ENCODE assay signal across 15 cellular contexts in genomic region chr18:22871809-22872525, GRCh38.
DNase-seq lines count a peak whose midpoint lies in the region; ATAC-seq and TF ChIP-seq lines count a peak whose summit lies in the region.
"Had no signal": no experiment of that assay in that cellular context is flagged by ENCODE, and none has a peak within 500 bp of the region (broad histone marks: within the 10 kb centered on the region; RNA-seq: fewer than 3 reads in every experiment).

No MANE protein-coding gene starts in this region.

- no peak for ATAC-seq in activated T-cell treated with anti-CD3 and anti-CD28 coated beads, Interleukin-2, amount 50 U/mL, for 4 hours
- ATAC-seq in heart right ventricle (no peak), GM21381 (IDR thresholded peaks at IDR 0.05; ENCODE audit: unreplicated experiment) (no peak)
- ATAC-seq: left cardiac atrium had no signal

- H3K27ac ChIP-seq in WERI-Rb-1 = no peak overlapping the region
- H3K27ac ChIP-seq in heart right ventricle = no peak overlapping the region
- H3K27ac ChIP-seq: ascending aorta, BLaER1, esophagus muscularis mucosa, ovary had no signal

- peaks cover 43% of the 10 kb centered on the region for H3K4me1 Mint-ChIP-seq in Calu3 (ENCODE audit: low read depth, unreplicated experiment)
- peaks cover 7% of the 10 kb centered on the region for H3K4me1 Mint-ChIP-seq in activated T-cell treated with anti-CD3 and anti-CD28 coated beads, Interleukin-2, amount 50 U/mL, for 4 hours (ENCODE audit: low read depth)

- no peaks in the 10 kb centered on the region for H3K36me3 Mint-ChIP-seq in Calu3 (ENCODE audit: insufficient read depth, unreplicated experiment)
- no peaks in the 10 kb centered on the region for H3K36me3 Mint-ChIP-seq in activated T-cell treated with anti-CD3 and anti-CD28 coated beads, Interleukin-2, amount 50 U/mL, for 4 hours (ENCODE audit: insufficient read depth)

- CTCF ChIA-PET in Calu3 (lab: Charles Lee) = interaction anchor here (0.9 kb wide), 1 partner anchor 106 kb away, joined by 3 read pairs; no protein-coding TSS in a partner anchor

- H3K27me3 ChIP-seq in kidney epithelial cell (ENCODE audit: control insufficient read depth, insufficient read depth, low read length) (no peaks in the 10 kb centered on the region), WERI-Rb-1 (ENCODE audit: insufficient read depth, low read depth, severe bottlenecking) (no peaks in the 10 kb centered on the region), heart right ventricle (peaks cover 0 to 8% (median 0%) of the 10 kb centered on the region in 7 donors)
- H3K27me3 ChIP-seq: ascending aorta, BLaER1, esophagus muscularis mucosa, ovary had no signal

- H3K4me3 Mint-ChIP-seq in Calu3 (ENCODE audit: low read depth, unreplicated experiment) = peak overlapping the region; percentile 55
- H3K4me3 Mint-ChIP-seq in activated T-cell treated with anti-CD3 and anti-CD28 coated beads, Interleukin-2, amount 50 U/mL, for 4 hours = no peak overlapping the region

- H3K36me3 ChIP-seq in kidney epithelial cell (ENCODE audit: control insufficient read depth, insufficient read depth, low read length) = no peaks in the 10 kb centered on the region
- H3K36me3 ChIP-seq in WERI-Rb-1 = no peaks in the 10 kb centered on the region
- no peaks in the 10 kb centered on the region for H3K36me3 ChIP-seq in heart right ventricle
- H3K36me3 ChIP-seq: ascending aorta, BLaER1, esophagus muscularis mucosa, ovary had no signal

- peak overlapping the region; percentile 85 for H3K27ac Mint-ChIP-seq in Calu3 (ENCODE audit: unreplicated experiment)

- H3K9me3 ChIP-seq in WERI-Rb-1 (ENCODE audit: severe bottlenecking) = no peaks in the 10 kb centered on the region
- no peaks in the 10 kb centered on the region for H3K9me3 ChIP-seq in heart right ventricle
- H3K9me3 ChIP-seq: ascending aorta, BLaER1, esophagus muscularis mucosa, ovary had no signal

- no TSS peak for BruUV-seq in Calu3 (replicated peaks; lab: Mats Ljungman, UMichigan)

- intact Hi-C loops in Calu3 (cut with micrococcal nuclease; ENCODE audit: unreplicated experiment) (loop anchor here (5.0 kb wide), 1 partner anchor 50 kb away; no protein-coding TSS in a partner anchor), heart right ventricle (cut with DNase I) (no loop called here)

- H3K27me3 Mint-ChIP-seq in Calu3 (ENCODE audit: unreplicated experiment) = no peaks in the 10 kb centered on the region
- peaks cover 10% of the 10 kb centered on the region for H3K27me3 Mint-ChIP-seq in activated T-cell treated with anti-CD3 and anti-CD28 coated beads, Interleukin-2, amount 50 U/mL, for 4 hours (ENCODE audit: low read depth)

- H3K4me1 ChIP-seq in heart right ventricle = peaks cover 0 to 4% (median 0%) of the 10 kb centered on the region in 9 donors
- H3K4me1 ChIP-seq: ascending aorta, BLaER1 had no signal

- peak; percentile 13 for DNase-seq in Calu3
- peak; percentile 6 for DNase-seq in LHCN-M2 (ENCODE audit: low read depth)
- peak; percentile 93 for DNase-seq in astrocyte of the cerebellum (ENCODE audit: low read depth)
- DNase-seq in kidney epithelial cell (ENCODE audit: low read depth) = peak; percentile 51
- no peak for DNase-seq in WERI-Rb-1
- DNase-seq in activated T-cell treated with anti-CD3 and anti-CD28 coated beads, Interleukin-2, amount 50 U/mL, for 4 hours = no peak
- DNase-seq in heart right ventricle = no peak
- DNase-seq: activated CD8-positive, alpha-beta memory T cell treated with anti-CD3 and anti-CD28 coated beads, Interleukin-2, amount 50 U/mL, for 4 hours; left cardiac atrium; NCI-H1048; ovary had no signal

- H3K9me3 Mint-ChIP-seq in Calu3 (ENCODE audit: low read depth, unreplicated experiment) = no peaks in the 10 kb centered on the region
- no peaks in the 10 kb centered on the region for H3K9me3 Mint-ChIP-seq in activated T-cell treated with anti-CD3 and anti-CD28 coated beads, Interleukin-2, amount 50 U/mL, for 4 hours

- WGBS in heart right ventricle, 2 donors = 59 to 63% methylated on average over 1 of the region's 1 CpG

- in situ Hi-C loops in astrocyte of the cerebellum (cut with HindIII; ENCODE audit: low sequenced_read_pairs) = no loop called here

- TF ChIP-seq CTCF in Calu3 (IDR thresholded peaks at IDR 0.05; ENCODE audit: unreplicated experiment) (no peak), astrocyte of the cerebellum (IDR thresholded peaks at IDR 0.05; ENCODE audit: low read depth, low read length, missing control alignments) (no peak), kidney epithelial cell (IDR thresholded peaks at IDR 0.05; ENCODE audit: insufficient read depth, low read length, poor library complexity, severe bottlenecking) (no peak), WERI-Rb-1 (IDR thresholded peaks at IDR 0.05; ENCODE audit: low read depth, low read length) (no peak), heart right ventricle (IDR thresholded peaks at IDR 0.05) (no peak)

- H3K4me3 ChIP-seq in astrocyte of the cerebellum (ENCODE audit: low read depth, low read length) (no peak overlapping the region), kidney epithelial cell (ENCODE audit: low read depth, low read length) (no peak overlapping the region), WERI-Rb-1 (ENCODE audit: low read depth, low read length) (no peak overlapping the region), heart right ventricle (no peak overlapping the region)
- H3K4me3 ChIP-seq: ascending aorta, BLaER1, esophagus muscularis mucosa, ovary had no signal

Comparison
In these comparisons a context has a peak if more than half of its experiments do, and no peak if none do; other contexts are left out.
1. DNase-seq: peak in Calu3 (single experiment), LHCN-M2 (single experiment), astrocyte of the cerebellum (single experiment) and kidney epithelial cell (single experiment); none in WERI-Rb-1 (single experiment), activated T-cell treated with anti-CD3 and anti-CD28 coated beads, Interleukin-2, amount 50 U/mL, for 4 hours (single experiment) and heart right ventricle (0 of 2).